1 cellular context compared by ENCODE assay signal in genomic region chr17:61317779-61318178, GRCh38.
TF ChIP-seq lines count a peak whose summit lies in the region.

No MANE protein-coding gene starts in this region.

TF ChIP-seq in H1, 55 proteins besides CTCF, POLR2A, EP300 and RAD21 (continued from another document):
- TF ChIP-seq CREB1 (IDR thresholded peaks at IDR 0.05), result no peak
- TF ChIP-seq KDM1A (IDR thresholded peaks at IDR 0.05; ENCODE audit: borderline replicate concordance, low read length), result no peak
- TF ChIP-seq NANOG (IDR thresholded peaks at IDR 0.05; ENCODE audit: insufficient read depth, low read depth, low read length, poor library complexity, severe bottlenecking), result no peak
- no peak for TF ChIP-seq TBP (IDR thresholded peaks at IDR 0.05; ENCODE audit: low read depth, low read length)
- TF ChIP-seq ASH2L (IDR thresholded peaks at IDR 0.05; ENCODE audit: low read length), result no peak
- no peak for TF ChIP-seq MAFK (IDR thresholded peaks at IDR 0.05; ENCODE audit: low read depth, low read length)
- no peak for TF ChIP-seq YY1 (IDR thresholded peaks at IDR 0.05; ENCODE audit: low read depth, low read length)
- TF ChIP-seq CHD1 (IDR thresholded peaks at IDR 0.05; ENCODE audit: low read depth, low read length), result no peak
- no peak for TF ChIP-seq SP2 (IDR thresholded peaks at IDR 0.05; ENCODE audit: low read length)
- TF ChIP-seq HDAC6 (IDR thresholded peaks at IDR 0.05; ENCODE audit: low read depth, low read length), result no peak
- TF ChIP-seq EGR1 (IDR thresholded peaks at IDR 0.05; ENCODE audit: borderline replicate concordance, low read depth, low read length), result no peak
- TF ChIP-seq TAF7 (optimal IDR thresholded peaks at IDR 0.05; ENCODE audit: borderline replicate concordance, low read depth, low read length), result no peak
- TF ChIP-seq JUND (IDR thresholded peaks at IDR 0.05; ENCODE audit: low read length), result no peak
